ENCODE assay signal across 19 cellular contexts in the genomic region with DNA sequence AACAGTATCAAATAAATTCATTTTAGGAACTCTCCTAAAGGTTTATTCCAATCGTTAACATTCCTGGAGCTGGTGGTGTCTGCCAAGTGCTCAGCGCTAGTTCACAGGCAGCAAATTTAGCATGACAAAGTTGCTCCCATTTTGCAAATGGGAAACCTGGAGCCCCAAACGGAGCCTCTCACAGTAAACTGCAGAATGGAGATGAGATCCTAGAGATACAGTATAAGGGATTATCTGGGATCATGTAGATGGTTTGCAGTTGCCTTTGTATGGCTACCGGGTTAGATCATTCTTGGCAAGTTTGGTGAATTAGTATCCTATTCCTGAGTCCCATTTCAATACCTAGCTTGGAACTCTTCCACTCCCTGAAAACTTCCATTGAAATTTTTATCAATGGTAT.
DNase-seq lines count a peak whose midpoint lies in the region; TF ChIP-seq lines count a peak whose summit lies in the region.
"Had no signal": no experiment of that assay in that cellular context is flagged by ENCODE, and none has a peak within 500 bp of the region (broad histone marks: within the 10 kb centered on the region; RNA-seq: fewer than 3 reads in every experiment).

No MANE protein-coding gene starts in this region.

- H3K27me3 Mint-ChIP-seq in neural progenitor cell (ENCODE audit: insufficient read depth, low read depth): peaks cover 4% of the 10 kb centered on the region
- H3K27me3 Mint-ChIP-seq: CD4-positive, CD25-positive, alpha-beta regulatory T cell had no signal

- DNase-seq in SJCRH30: peak; percentile 9 to 24
- peak; percentile 25 for DNase-seq in iPS DF 4.7 (ENCODE audit: extremely low read depth, low spot score)
- DNase-seq in neural progenitor cell (ENCODE audit: low spot score): peak; percentile 3
- DNase-seq in G401 (ENCODE audit: low spot score): no peak
- DNase-seq in COLO829 (ENCODE audit: low spot score): no peak
- DNase-seq in NCI-H1417 (lab: John Stamatoyannopoulos, UW): no peak
- DNase-seq: CD4-positive, CD25-positive, alpha-beta regulatory T cell; COR-L47; DMS79 treated with DMSO at 0.1 percent for 48 hours; GM23248; Karpas-422; MV-4-11; NCI-H187; NCI-H510A; NCI-H774; NK-92 treated with Interleukin-12 subunit alpha and Interleukin-12 subunit beta, amount 100 ng/mL, for 24 hours; Peyer's patch had no signal

- H3K4me2 ChIP-seq in neural progenitor cell: no peak overlapping the region

- H3K27ac ChIP-seq in HUES48 (ENCODE audit: low read depth, low read length): peak overlapping the region; percentile 83
- H3K27ac ChIP-seq in SJCRH30: no peak overlapping the region
- H3K27ac ChIP-seq in neural progenitor cell: no peak overlapping the region
- H3K27ac ChIP-seq: GM23248, Peyer's patch, SJSA1 had no signal

- in situ Hi-C loops in G401 (cut with HindIII; ENCODE audit: low sequenced_read_pairs): no loop called here

- no peaks in the 10 kb centered on the region for H3K27me3 ChIP-seq in HUES48 (ENCODE audit: control insufficient read depth, insufficient read depth, low read length)
- H3K27me3 ChIP-seq in SJCRH30: no peaks in the 10 kb centered on the region; the same call in 1 of the 2 replicates
- H3K27me3 ChIP-seq in neural progenitor cell: no peaks in the 10 kb centered on the region
- H3K27me3 ChIP-seq: Peyer's patch, SJSA1 had no signal

- H3K4me1 ChIP-seq in HUES48 (ENCODE audit: control insufficient read depth, insufficient read depth, low read length): peaks cover 39% of the 10 kb centered on the region
- H3K4me1 ChIP-seq in SJCRH30: no peaks in the 10 kb centered on the region
- H3K4me1 ChIP-seq in neural progenitor cell: peaks cover 15% of the 10 kb centered on the region
- H3K4me1 ChIP-seq: Peyer's patch, SJSA1 had no signal

- H3K36me3 ChIP-seq in HUES48 (ENCODE audit: control insufficient read depth, insufficient read depth, low read length) (no peaks in the 10 kb centered on the region), SJCRH30 (no peaks in the 10 kb centered on the region), neural progenitor cell (no peaks in the 10 kb centered on the region)
- H3K36me3 ChIP-seq: Peyer's patch, SJSA1 had no signal

- H3K9ac ChIP-seq in HUES48 (ENCODE audit: low read depth, low read length) (no peak overlapping the region), neural progenitor cell (no peak overlapping the region)
- H3K9ac ChIP-seq: GM23248 had no signal

- H4K20me1 ChIP-seq in neural progenitor cell (ENCODE audit: low read depth): no peaks in the 10 kb centered on the region

- H3K4me3 Mint-ChIP-seq in neural progenitor cell: no peak overlapping the region
- H3K4me3 Mint-ChIP-seq: CD4-positive, CD25-positive, alpha-beta regulatory T cell had no signal

- no peaks in the 10 kb centered on the region for H3K9me3 ChIP-seq in HUES48 (ENCODE audit: control insufficient read depth, insufficient read depth, low read length)
- no peaks in the 10 kb centered on the region for H3K9me3 ChIP-seq in SJCRH30 (replicated peaks)
- H3K9me3 ChIP-seq in neural progenitor cell (ENCODE audit: low read depth): no peaks in the 10 kb centered on the region
- H3K9me3 ChIP-seq: Peyer's patch, SJSA1 had no signal

- H3K4me3 ChIP-seq in HUES48 (ENCODE audit: low read depth, low read length) (peak overlapping the region; percentile 40), SJCRH30 (no peak overlapping the region), neural progenitor cell (no peak overlapping the region)
- H3K4me3 ChIP-seq: GM23248, Peyer's patch, SJSA1 had no signal

- no peaks in the 10 kb centered on the region for H3K9me3 Mint-ChIP-seq in neural progenitor cell

- H3K4me1 Mint-ChIP-seq in neural progenitor cell: no peaks in the 10 kb centered on the region
- H3K4me1 Mint-ChIP-seq: CD4-positive, CD25-positive, alpha-beta regulatory T cell had no signal

- H2AFZ ChIP-seq in neural progenitor cell (replicated peaks): no peak overlapping the region
- H2AFZ ChIP-seq: GM23248 had no signal

- H3K79me2 ChIP-seq in neural progenitor cell (ENCODE audit: low read depth): no peaks in the 10 kb centered on the region

- TF ChIP-seq CTCF in neural progenitor cell (IDR thresholded peaks at IDR 0.05): no peak

- H3K27ac Mint-ChIP-seq in neural progenitor cell: no peak overlapping the region
- H3K27ac Mint-ChIP-seq: CD4-positive, CD25-positive, alpha-beta regulatory T cell had no signal

- peaks cover 2% of the 10 kb centered on the region for H3K36me3 Mint-ChIP-seq in neural progenitor cell

- H3F3A ChIP-seq in neural progenitor cell (ENCODE audit: low read depth): no peaks in the 10 kb centered on the region

Comparison
In these comparisons a context has a peak if more than half of its experiments do, and no peak if none do; other contexts are left out.
1. DNase-seq: peak in SJCRH30 (2 of 2), iPS DF 4.7 (single experiment) and neural progenitor cell (single experiment); none in G401 (single experiment), COLO829 (single experiment) and NCI-H1417 (0 of 3).